1 cellular context compared by ENCODE assay signal in the genomic region with DNA sequence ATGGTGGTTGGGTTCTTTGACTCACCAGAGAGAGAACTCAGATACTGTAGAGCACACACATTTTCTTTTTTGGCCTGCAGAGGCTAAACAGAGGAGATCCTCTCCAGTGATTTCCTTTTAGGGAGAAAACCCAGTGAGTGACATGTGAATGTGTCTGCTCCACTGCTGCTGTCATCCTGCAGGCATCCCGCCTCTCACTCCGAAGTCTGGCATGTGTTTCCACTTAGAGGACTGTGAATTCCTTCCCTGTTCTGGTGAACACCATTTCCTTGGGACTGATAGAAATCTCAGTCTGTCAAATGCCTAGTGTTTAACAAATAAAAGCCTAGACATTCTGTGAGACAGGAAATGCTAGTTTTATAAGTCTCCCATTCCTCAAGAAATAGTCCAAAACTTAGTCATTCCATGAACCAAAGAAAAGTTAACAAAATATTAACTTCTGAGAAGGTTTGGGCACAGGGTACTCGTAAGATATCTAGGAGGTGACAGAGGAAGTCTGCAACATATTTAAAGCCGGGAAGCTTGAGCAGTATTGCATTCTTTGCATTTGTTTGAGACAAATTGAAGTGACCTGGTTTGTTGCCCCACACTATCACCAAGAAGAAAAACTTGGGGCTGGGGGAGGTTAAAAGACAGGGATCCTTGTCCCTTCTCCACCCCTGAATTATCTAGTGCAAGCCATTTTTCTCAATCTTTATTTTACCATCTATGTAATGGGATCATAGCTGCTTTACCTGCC.
TF ChIP-seq lines count a peak whose summit lies in the region.

No MANE protein-coding gene starts in this region.

TF ChIP-seq in A549, 52 proteins besides CTCF, POLR2A, EP300 and RAD21 (continued from another document):
- TF ChIP-seq HMGXB4 (CRISPR knock-in tag; IDR thresholded peaks at IDR 0.05; ENCODE audit: borderline replicate concordance) (no peak), ZSCAN20 (CRISPR knock-in tag; IDR thresholded peaks at IDR 0.05) (no peak), GATA3 (IDR thresholded peaks at IDR 0.05; ENCODE audit: borderline replicate concordance) (peak; percentile 95), PHF8 (IDR thresholded peaks at IDR 0.05; ENCODE audit: borderline replicate concordance, low read depth) (no peak), RCOR1 (IDR thresholded peaks at IDR 0.05; ENCODE audit: low read depth, low read length) (no peak), FOSL2 (IDR thresholded peaks at IDR 0.05) (peak; percentile 42; the same call in 1 of the 2 replicates), FOSL2 (CRISPR knock-in tag; IDR thresholded peaks at IDR 0.05) (peak; percentile 76), HDAC2 (IDR thresholded peaks at IDR 0.05) (no peak; the same call in 1 of the 2 replicates), MAZ (IDR thresholded peaks at IDR 0.05; ENCODE audit: borderline replicate concordance, low read depth, low read length) (no peak), HOXB5 (CRISPR knock-in tag; IDR thresholded peaks at IDR 0.05) (no peak), TP53 (CRISPR knock-in tag; IDR thresholded peaks at IDR 0.05) (no peak)
- TF ChIP-seq, protein P1, sequence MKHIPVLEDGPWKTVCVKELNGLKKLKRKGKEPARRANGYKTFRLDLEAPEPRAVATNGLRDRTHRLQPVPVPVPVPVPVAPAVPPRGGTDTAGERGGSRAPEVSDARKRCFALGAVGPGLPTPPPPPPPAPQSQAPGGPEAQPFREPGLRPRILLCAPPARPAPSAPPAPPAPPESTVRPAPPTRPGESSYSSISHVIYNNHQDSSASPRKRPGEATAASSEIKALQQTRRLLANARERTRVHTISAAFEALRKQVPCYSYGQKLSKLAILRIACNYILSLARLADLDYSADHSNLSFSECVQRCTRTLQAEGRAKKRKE (CRISPR knock-in tag; IDR thresholded peaks at IDR 0.05; ENCODE audit: low read depth) = no peak
